In the genomic region with DNA sequence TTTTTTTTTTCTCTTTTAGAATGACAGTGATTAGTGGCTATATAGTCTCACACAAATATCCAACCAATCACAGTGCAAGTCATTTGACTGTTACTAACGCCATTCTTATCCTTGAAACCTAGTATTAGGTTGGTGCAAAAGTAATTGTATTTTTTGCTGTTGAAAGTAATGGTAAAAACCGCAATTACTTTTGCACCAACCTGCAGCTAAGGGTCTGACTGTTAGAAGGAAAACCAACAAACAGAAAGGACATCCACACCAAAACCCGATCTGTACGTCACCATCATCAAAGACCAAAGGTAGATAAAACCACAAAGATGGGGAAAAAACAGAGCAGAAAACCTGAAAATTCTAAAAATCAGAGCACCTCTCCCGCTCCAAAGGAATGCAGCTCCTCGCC, we compare ENCODE assay signal across 12 cellular contexts. TPM values are rescaled to one million over a fixed set of nuclear protein-coding genes. Genes with fewer than 3 reads are reported as not detected.
"Had no signal": no experiment of that assay in that cellular context is flagged by ENCODE, and none has a peak within 500 bp of the region (broad histone marks: within the 10 kb centered on the region; RNA-seq: fewer than 3 reads in every experiment).

No MANE protein-coding gene starts in this region.

RNA-seq across cellular contexts. Expression of a gene that starts 27.2 kb away (rescaled TPM):
- total RNA-seq: activated B cell treated with CpG ODN at 0.5 μM for 24 hours; activated CD4-positive, alpha-beta memory T cell treated with anti-CD3 and anti-CD28 coated beads for 36 hours; activated CD4-positive, alpha-beta memory T cell treated with anti-CD3 and anti-CD28 coated beads, Interleukin-2, amount 10 ng/mL, durations not matched to agents 7 days and 5 days; activated CD4-positive, alpha-beta T cell treated with anti-CD3 and anti-CD28 coated beads for 36 hours; activated CD4-positive, alpha-beta T cell treated with anti-CD3 and anti-CD28 coated beads, Interleukin-2, amount 10 ng/mL, durations not matched to agents 24 days and 14 days; activated CD4-positive, alpha-beta T cell treated with anti-CD3 and anti-CD28 coated beads, Interleukin-2, amount 10 ng/mL, durations not matched to agents 7 days and 5 days; activated CD8-positive, alpha-beta memory T cell treated with anti-CD3 and anti-CD28 coated beads for 36 hours; activated CD8-positive, alpha-beta memory T cell treated with anti-CD3 and anti-CD28 coated beads, Interleukin-2, amount 10 ng/mL, durations not matched to agents 7 days and 5 days; activated CD8-positive, alpha-beta T cell treated with anti-CD3 and anti-CD28 coated beads for 36 hours; activated CD8-positive, alpha-beta T cell treated with anti-CD3 and anti-CD28 coated beads, Interleukin-2, amount 10 ng/mL, durations not matched to agents 7 days and 5 days; T-helper 17 cell; T-helper 2 cell treated with Interferon-gamma antibody and Interleukin-4, amounts not matched to agents 100 ng/mL and 5 ng/mL, for 36 hours had no signal
